In the genomic region with DNA sequence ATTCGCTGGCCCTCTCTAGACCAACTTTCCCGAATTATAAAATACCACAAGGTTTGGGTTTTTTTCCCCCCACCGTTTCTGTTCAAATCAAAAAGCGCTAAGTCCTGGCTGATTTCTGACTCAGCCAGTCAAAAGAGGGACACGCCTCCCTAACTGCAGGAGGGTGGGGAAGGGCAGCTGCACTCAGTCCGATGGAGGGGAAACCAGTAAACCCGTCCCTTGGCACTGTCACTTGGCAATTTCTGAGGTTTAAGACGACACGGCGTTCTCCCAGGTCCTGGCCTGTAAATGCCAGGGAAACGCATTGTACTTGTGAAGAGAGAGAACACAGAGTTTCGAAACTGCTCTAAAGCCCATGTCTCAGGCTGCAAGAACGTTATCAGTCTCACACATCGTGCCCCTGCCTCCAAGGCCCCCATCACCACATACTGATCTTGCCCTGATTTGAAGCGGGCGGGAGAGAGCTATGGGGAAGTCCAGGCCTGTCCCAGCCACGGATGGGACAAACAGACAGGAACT, we compare ENCODE assay signal across 8 cellular contexts. TPM values are rescaled to one million over a fixed set of nuclear protein-coding genes. Genes with fewer than 3 reads are reported as not detected.
DNase-seq lines count a peak whose midpoint lies in the region; ATAC-seq, FAIRE-seq and TF ChIP-seq lines count a peak whose summit lies in the region.

No MANE protein-coding gene starts in this region.

- H3K27me3 ChIP-seq in pancreas, result no peaks in the 10 kb centered on the region

- WGBS in pancreas, 2 donors, result 37 to 58% methylated on average over 17 of the region's 17 CpGs

- TF ChIP-seq CTCF in pancreas (IDR thresholded peaks at IDR 0.05), result no peak

- FAIRE-seq in pancreas (lab: Jason Lieb, UNC), result no peak

- intact Hi-C loops in pancreas (cut with DNase I), result no loop called here

- H3K4me3 ChIP-seq in pancreas, result no peak overlapping the region

- H3K36me3 ChIP-seq in pancreas, result no peaks in the 10 kb centered on the region

- no peaks in the 10 kb centered on the region for H3K9me3 ChIP-seq in pancreas

- H3K27ac ChIP-seq in pancreas, result peak overlapping the region in 3 of 4 donors; percentile 6 to 77 (median 63)

- ATAC-seq in pancreas, result peak in 3 of 4 donors; percentile 66 to 72 (median 69)

- H3K4me1 ChIP-seq in pancreas, result peaks cover 25 to 46% (median 34%) of the 10 kb centered on the region in 3 donors

- peak; percentile 29 for DNase-seq in CD1c-positive myeloid dendritic cell (ENCODE audit: extremely low spot score)
- peak; percentile 17 for DNase-seq in NCI-H460 (ENCODE audit: extremely low read depth, low read depth)
- peak; percentile 93 for DNase-seq in fibroblast of gingiva (ENCODE audit: low read depth)
- DNase-seq in pancreas, result no peak
- DNase-seq in COR-L47 (lab: John Stamatoyannopoulos, UW), result no peak
- no peak for DNase-seq in NCI-H187 (lab: John Stamatoyannopoulos, UW)
- no peak for DNase-seq in SHP77 treated with DMSO at 0.1 percent for 48 hours (lab: John Stamatoyannopoulos, UW)
- no peak for DNase-seq in HUDEP-2 (lab: John Stamatoyannopoulos, UW; ENCODE audit: unreplicated experiment in 76 of 76)

RNA-seq across cellular contexts. Expression of gene ZFHX3, which starts 57.9 kb away (rescaled TPM):
- 5.5 and 5.9 TPM in 2 replicates for total RNA-seq in NCI-H460 (2014; rRNA removed; shearing (Covaris generic))
- 1.1 and 1.4 TPM in 2 replicates for polyA plus RNA-seq in NCI-H460 (2014; cell fraction: nucleus; rRNA removed)
- total RNA-seq in pancreas, result 10 to 100 TPM in 4 of 6 donors, 1 to 10 TPM in 2; 8.7 to 17.6 (median 10.4) TPM
- polyA plus RNA-seq in pancreas, result 1 to 10 TPM; 2.5 to 4.5 TPM

Comparison
In these comparisons a context has a peak if more than half of its experiments do, and no peak if none do; other contexts are left out.
1. DNase-seq: peak in CD1c-positive myeloid dendritic cell (single experiment), NCI-H460 (single experiment) and fibroblast of gingiva (single experiment); none in pancreas (0 of 6), COR-L47 (single experiment), NCI-H187 (0 of 2), SHP77 treated with DMSO at 0.1 percent for 48 hours (single experiment) and HUDEP-2 (0 of 76).